ENCODE assay signal across 8 cellular contexts in the genomic region with DNA sequence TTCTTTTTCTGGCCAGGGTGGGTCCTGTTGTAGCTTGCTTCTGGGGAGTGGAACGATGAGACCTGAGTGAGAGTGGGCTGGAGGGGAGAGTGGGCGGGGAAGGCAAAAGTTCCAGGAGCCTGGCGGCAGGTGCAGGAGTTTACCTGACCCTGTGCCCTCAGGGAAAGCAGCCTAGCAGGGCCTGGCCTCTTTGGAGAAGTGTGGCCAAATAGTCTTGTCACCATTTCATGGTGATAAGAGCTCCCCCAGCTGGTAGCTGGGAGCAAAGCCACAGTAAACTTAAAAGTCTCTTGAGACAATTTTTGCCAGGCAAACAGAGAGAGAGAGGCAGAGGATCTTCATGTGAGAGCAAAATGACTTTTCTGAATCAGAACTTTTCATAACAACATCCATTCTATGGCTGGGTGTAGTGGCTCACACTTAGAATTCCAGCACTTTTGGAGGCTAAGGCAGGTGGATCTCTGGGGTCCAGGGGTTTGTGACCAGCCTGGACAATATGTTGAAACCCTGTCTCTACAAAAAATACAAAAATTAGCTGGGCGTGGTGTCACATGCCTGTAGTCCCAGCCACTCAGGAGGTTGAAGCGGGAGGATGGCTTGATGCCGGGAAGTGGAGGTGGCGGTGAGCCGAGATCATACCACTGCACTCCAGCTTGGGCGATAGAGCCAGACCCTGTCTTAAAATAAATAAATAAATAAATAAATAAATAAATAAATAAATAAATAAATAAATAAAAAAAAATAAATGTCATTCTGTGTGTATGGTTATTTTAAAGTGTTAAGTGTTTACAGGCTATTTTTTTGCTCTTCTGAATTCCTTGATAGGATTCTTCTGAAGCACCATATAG.
DNase-seq lines count a peak whose midpoint lies in the region; ATAC-seq and TF ChIP-seq lines count a peak whose summit lies in the region.

No MANE protein-coding gene starts in this region.

- TF ChIP-seq CTCF in CD8-positive, alpha-beta T cell (IDR thresholded peaks at IDR 0.05): peak; percentile 91
- TF ChIP-seq CTCF in OCI-LY3 (IDR thresholded peaks at IDR 0.05; ENCODE audit: low read depth, low read length): peak; percentile 66

- peaks cover 7% of the 10 kb centered on the region for H3K4me1 Mint-ChIP-seq in CD8-positive, alpha-beta T cell (ENCODE audit: low read depth)
- peaks cover 6 to 9% (median 8%) of the 10 kb centered on the region in 4 donors for H3K4me1 Mint-ChIP-seq in naive thymus-derived CD8-positive, alpha-beta T cell
- peaks cover 6 to 9% of the 10 kb centered on the region in 2 donors for H3K4me1 Mint-ChIP-seq in stimulated activated naive B cell treated with anti-CD40 and anti-IgM and Interleukin-4, amounts not matched to agents 10 μg/mL and 1 μg/mL and 100 μg/mL, for 72 hours

- ATAC-seq in CD8-positive, alpha-beta T cell: peak; percentile 71
- ATAC-seq in GM21381 (IDR thresholded peaks at IDR 0.05; ENCODE audit: unreplicated experiment) (peak; percentile 64), esophagus mucosa (peak; percentile 93)
- peak; percentile 78 to 96 for ATAC-seq in naive thymus-derived CD8-positive, alpha-beta T cell
- ATAC-seq in stimulated activated naive B cell treated with anti-CD40 and anti-IgM and Interleukin-4, amounts not matched to agents 10 μg/mL and 1 μg/mL and 100 μg/mL, for 72 hours (replicated peaks): peak; percentile 87 to 88

- CTCF ChIA-PET in CD8-positive, alpha-beta T cell (lab: Charles Lee): interaction anchor here (0.6 to 8.4 kb wide), 63 partner anchors 10 to 450 kb away, joined by 3 to 161 read pairs (median 5); partner anchors contain the start of gene CARMIL1

- no peaks in the 10 kb centered on the region for H4K20me1 ChIP-seq in OCI-LY3 (ENCODE audit: insufficient read depth, low read length)

- no peaks in the 10 kb centered on the region for H3K27me3 Mint-ChIP-seq in CD8-positive, alpha-beta T cell (ENCODE audit: low read depth)
- H3K27me3 Mint-ChIP-seq in naive thymus-derived CD8-positive, alpha-beta T cell: no peaks in the 10 kb centered on the region
- H3K27me3 Mint-ChIP-seq in stimulated activated naive B cell treated with anti-CD40 and anti-IgM and Interleukin-4, amounts not matched to agents 10 μg/mL and 1 μg/mL and 100 μg/mL, for 72 hours: peaks cover 0 to 5% of the 10 kb centered on the region in 2 donors

- H3K27ac Mint-ChIP-seq in CD8-positive, alpha-beta T cell: no peak overlapping the region
- peak overlapping the region in 6 of 10 donors; percentile 22 to 89 (median 58) for H3K27ac Mint-ChIP-seq in naive thymus-derived CD8-positive, alpha-beta T cell
- H3K27ac Mint-ChIP-seq in stimulated activated naive B cell treated with anti-CD40 and anti-IgM and Interleukin-4, amounts not matched to agents 10 μg/mL and 1 μg/mL and 100 μg/mL, for 72 hours: no peak overlapping the region

- H3K9me3 ChIP-seq in CD8-positive, alpha-beta T cell (ENCODE audit: low read length): no peaks in the 10 kb centered on the region
- H3K9me3 ChIP-seq in OCI-LY3 (ENCODE audit: insufficient read depth, low read length): no peaks in the 10 kb centered on the region

- POLR2A ChIA-PET in CD8-positive, alpha-beta T cell (lab: Charles Lee): interaction anchor here (0.7 to 2.2 kb wide), 8 partner anchors 44 to 266 kb away, joined by 3 to 20 read pairs (median 4); partner anchors contain the start of gene CARMIL1
- POLR2A ChIA-PET in naive thymus-derived CD8-positive, alpha-beta T cell (lab: Charles Lee): interaction anchor here (0.6 to 3.3 kb wide), 10 partner anchors 10 to 266 kb away, joined by 3 to 31 read pairs (median 4); partner anchors contain the start of gene CARMIL1

- no peak overlapping the region for H2AFZ ChIP-seq in OCI-LY3 (ENCODE audit: low read depth, low read length)

- H3K36me3 ChIP-seq in CD8-positive, alpha-beta T cell (ENCODE audit: insufficient read depth, low read length): no peaks in the 10 kb centered on the region
- H3K36me3 ChIP-seq in OCI-LY3 (replicated peaks; ENCODE audit: low read depth, low read length): no peaks in the 10 kb centered on the region

- H3K4me3 ChIP-seq in CD8-positive, alpha-beta T cell (ENCODE audit: low read depth, low read length): no peak overlapping the region
- no peak overlapping the region for H3K4me3 ChIP-seq in Jurkat, Clone E6-1 (ENCODE audit: low read length)
- no peak overlapping the region for H3K4me3 ChIP-seq in OCI-LY3 (ENCODE audit: low read length)

- H3K79me2 ChIP-seq in OCI-LY3 (ENCODE audit: low read length): no peaks in the 10 kb centered on the region

- no peak overlapping the region for H3K4me3 Mint-ChIP-seq in CD8-positive, alpha-beta T cell
- H3K4me3 Mint-ChIP-seq in naive thymus-derived CD8-positive, alpha-beta T cell: no peak overlapping the region
- H3K4me3 Mint-ChIP-seq in stimulated activated naive B cell treated with anti-CD40 and anti-IgM and Interleukin-4, amounts not matched to agents 10 μg/mL and 1 μg/mL and 100 μg/mL, for 72 hours: no peak overlapping the region

- no peaks in the 10 kb centered on the region for H3K27me3 ChIP-seq in CD8-positive, alpha-beta T cell (ENCODE audit: insufficient read depth, low read length)
- 0 out of 2 replicates have a peak, but pooled peaks cover 4% of the 10 kb centered on the region for H3K27me3 ChIP-seq in OCI-LY3 (ENCODE audit: low read depth, low read length)

- H3K4me2 ChIP-seq in OCI-LY3 (ENCODE audit: low read length): no peak overlapping the region

- no peak overlapping the region for H3K9ac ChIP-seq in OCI-LY3 (ENCODE audit: low read length)

- DNase-seq in CD8-positive, alpha-beta T cell: peak; percentile 37 to 80 (median 63)
- DNase-seq in Jurkat, Clone E6-1 (ENCODE audit: low read depth, low spot score): peak; percentile 61
- peak; percentile 53 for DNase-seq in activated T-cell treated with anti-CD3 and anti-CD28 coated beads for 24 hours (ENCODE audit: low read depth)
- DNase-seq in naive thymus-derived CD8-positive, alpha-beta T cell: peak; percentile 37 to 84 (median 65)
- DNase-seq in stimulated activated naive B cell treated with anti-CD40 and anti-IgM and Interleukin-4, amounts not matched to agents 10 μg/mL and 1 μg/mL and 100 μg/mL, for 72 hours: peak; percentile 57

- H3K9me3 Mint-ChIP-seq in CD8-positive, alpha-beta T cell: no peaks in the 10 kb centered on the region
- H3K9me3 Mint-ChIP-seq in naive thymus-derived CD8-positive, alpha-beta T cell: no peaks in the 10 kb centered on the region
- H3K9me3 Mint-ChIP-seq in stimulated activated naive B cell treated with anti-CD40 and anti-IgM and Interleukin-4, amounts not matched to agents 10 μg/mL and 1 μg/mL and 100 μg/mL, for 72 hours: no peaks in the 10 kb centered on the region

- no peak overlapping the region for H3K27ac ChIP-seq in CD8-positive, alpha-beta T cell (ENCODE audit: low read depth, low read length)
- no peak overlapping the region for H3K27ac ChIP-seq in OCI-LY3 (ENCODE audit: low read length)

- peaks cover 27% of the 10 kb centered on the region for H3K36me3 Mint-ChIP-seq in CD8-positive, alpha-beta T cell
- peaks cover 7 to 32% (median 12%) of the 10 kb centered on the region in 3 donors for H3K36me3 Mint-ChIP-seq in naive thymus-derived CD8-positive, alpha-beta T cell
- H3K36me3 Mint-ChIP-seq in stimulated activated naive B cell treated with anti-CD40 and anti-IgM and Interleukin-4, amounts not matched to agents 10 μg/mL and 1 μg/mL and 100 μg/mL, for 72 hours: no peaks in the 10 kb centered on the region

- H3K4me1 ChIP-seq in CD8-positive, alpha-beta T cell (ENCODE audit: insufficient read depth, low read length): peaks cover 5% of the 10 kb centered on the region
- no peaks in the 10 kb centered on the region for H3K4me1 ChIP-seq in OCI-LY3 (ENCODE audit: low read length)

- intact Hi-C loops in CD8-positive, alpha-beta T cell (cut with DNase I, micrococcal nuclease): loop anchor here (1.0 to 10.0 kb wide), 8 partner anchors 67 to 267 kb away; no protein-coding TSS in a partner anchor

Comparison
In these comparisons a context has a peak if more than half of its experiments do, and no peak if none do; other contexts are left out.
1. H3K27ac Mint-ChIP-seq: peak in naive thymus-derived CD8-positive, alpha-beta T cell (6 of 10); none in CD8-positive, alpha-beta T cell (single experiment) and stimulated activated naive B cell treated with anti-CD40 and anti-IgM and Interleukin-4, amounts not matched to agents 10 μg/mL and 1 μg/mL and 100 μg/mL, for 72 hours (single experiment).
2. Peak in every context shown above with its lines, with median percentiles within 50 percentile points of each other: ATAC-seq and DNase-seq.